ENCODE assay signal across 15 cellular contexts in the genomic region with DNA sequence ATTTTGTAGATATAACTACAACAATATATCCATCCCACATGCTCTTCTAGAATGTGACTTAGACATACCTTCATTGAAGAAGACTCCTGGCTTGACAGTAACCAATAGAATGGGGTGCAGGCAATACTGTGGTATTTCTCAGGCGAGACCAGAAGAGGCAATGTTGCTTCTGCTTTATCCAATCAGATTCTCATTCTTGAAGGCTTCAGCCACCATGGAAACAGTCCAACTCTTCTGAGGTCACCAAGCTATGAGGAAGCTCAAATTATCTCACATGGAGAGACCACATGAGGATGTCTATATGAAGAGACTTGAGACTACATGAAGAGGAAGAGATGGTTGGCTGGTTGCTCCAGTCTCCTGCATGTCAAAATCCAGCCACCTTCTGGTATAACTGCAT.
"Had no signal": no experiment of that assay in that cellular context is flagged by ENCODE, and none has a peak within 500 bp of the region (broad histone marks: within the 10 kb centered on the region; RNA-seq: fewer than 3 reads in every experiment).

No MANE protein-coding gene starts in this region.

- H3K36me3 ChIP-seq: breast epithelium, esophagus squamous epithelium, sigmoid colon, upper lobe of left lung had no signal

- H3K9me3 ChIP-seq: breast epithelium, esophagus squamous epithelium, sigmoid colon, upper lobe of left lung had no signal

- DNase-seq: activated CD4-positive, alpha-beta memory T cell treated with anti-CD3 and anti-CD28 coated beads for 36 hours; activated CD4-positive, alpha-beta T cell treated with anti-CD3 and anti-CD28 coated beads for 1 hour; activated effector memory CD4-positive, alpha-beta T cell treated with anti-CD3 and anti-CD28 coated beads, Interleukin-2, amount 50 U/mL, for 16 hours; activated T-cell treated with anti-CD3 and anti-CD28 coated beads, Interleukin-2, amount 50 U/mL, for 4 hours; aorta; esophagus squamous epithelium; foreskin melanocyte; head of caudate nucleus; mesenchymal stem cell; sigmoid colon; stimulated activated CD4-positive, alpha-beta T cell treated with anti-CD3 and anti-CD28 coated beads, Interleukin-12 subunit alpha, Interleukin-12 subunit beta, amount 100 ng/mL, for 4 hours; stimulated activated CD4-positive, alpha-beta T cell treated with anti-CD3 and anti-CD28 coated beads, Interleukin-4, amount 100 ng/mL, for 1 hour; stimulated activated CD8-positive, alpha-beta memory T cell treated with anti-CD3 and anti-CD28 coated beads, Interleukin-4, amount 100 ng/mL, for 48 hours; upper lobe of left lung had no signal

- H3K27me3 ChIP-seq: breast epithelium, esophagus squamous epithelium, sigmoid colon, upper lobe of left lung had no signal

- H3K4me1 ChIP-seq: breast epithelium, esophagus squamous epithelium, sigmoid colon, upper lobe of left lung had no signal

- H3K4me3 ChIP-seq: breast epithelium, esophagus squamous epithelium, sigmoid colon, upper lobe of left lung had no signal

- H3K27ac ChIP-seq: breast epithelium, esophagus squamous epithelium, sigmoid colon, upper lobe of left lung had no signal
